11 cellular contexts compared by ENCODE assay signal in genomic region chr19:46926201-46927071, GRCh38.
DNase-seq lines count a peak whose midpoint lies in the region; ATAC-seq, FAIRE-seq and TF ChIP-seq lines count a peak whose summit lies in the region.
"Had no signal": no experiment of that assay in that cellular context is flagged by ENCODE, and none has a peak within 500 bp of the region (broad histone marks: within the 10 kb centered on the region; RNA-seq: fewer than 3 reads in every experiment).

No MANE protein-coding gene starts in this region.

- TF ChIP-seq CTCF in right atrium auricular region (IDR thresholded peaks at IDR 0.05) (no peak), breast epithelium (IDR thresholded peaks at IDR 0.05) (no peak), keratinocyte (optimal IDR thresholded peaks at IDR 0.05 in 1 of 3, IDR thresholded peaks at IDR 0.05 in 1 of 3, conservative IDR thresholded peaks at IDR 0.05 in 1 of 3; ENCODE audit: extremely low read depth in 1 of 3, insufficient read depth in 2 of 3, low read length in 3 of 3) (no peak)

- no peak overlapping the region for H2AFZ ChIP-seq in keratinocyte (ENCODE audit: control insufficient read depth, low read length)

- peak overlapping the region; percentile 62 for H3K9ac ChIP-seq in keratinocyte (ENCODE audit: control insufficient read depth, extremely low read depth, insufficient read depth, low read length)

- no peaks in the 10 kb centered on the region for H4K20me1 ChIP-seq in keratinocyte (ENCODE audit: control insufficient read depth, extremely low read depth, insufficient read depth, low read length)

- H3K79me2 ChIP-seq in keratinocyte (ENCODE audit: control insufficient read depth, insufficient read depth, low read length) = peaks cover 66% of the 10 kb centered on the region

- peaks cover 13% of the 10 kb centered on the region for H3K36me3 ChIP-seq in right atrium auricular region
- no peaks in the 10 kb centered on the region for H3K36me3 ChIP-seq in breast epithelium
- peaks cover 7 to 12% of the 10 kb centered on the region in 2 experiments for H3K36me3 ChIP-seq in keratinocyte (ENCODE audit: control insufficient read depth in 2 of 2, extremely low read depth in 1 of 2, insufficient read depth in 2 of 2, low read length in 2 of 2)

- H3K4me3 ChIP-seq in right atrium auricular region (no peak overlapping the region), breast epithelium (no peak overlapping the region), keratinocyte (ENCODE audit: control insufficient read depth in 2 of 3, extremely low read depth in 1 of 3, insufficient read depth in 2 of 3, low read depth in 1 of 3, low read length in 3 of 3) (peak overlapping the region in 2 of 3 experiments; percentile 43 to 68)

- FAIRE-seq in keratinocyte (lab: Jason Lieb, UNC) = peak; percentile 26
- FAIRE-seq: GM12892 had no signal

- intact Hi-C loops in Right ventricle myocardium superior (cut with DNase I) (no loop called here), breast epithelium (cut with DNase I; ENCODE audit: low total_unique reads) (no loop called here)

- H3K9me1 ChIP-seq in keratinocyte (ENCODE audit: control insufficient read depth, extremely low read depth, insufficient read depth, low read length) = no peaks in the 10 kb centered on the region

- H3K27ac ChIP-seq in right atrium auricular region (peak overlapping the region in 1 of 2 donors; percentile 87), breast epithelium (peak overlapping the region; percentile 76 to 86), keratinocyte (ENCODE audit: control insufficient read depth, insufficient read depth, low read length) (peak overlapping the region; percentile 89)

- H3K4me2 ChIP-seq in keratinocyte (ENCODE audit: control insufficient read depth, extremely low read depth, insufficient read depth, low read depth, low read length) = peak overlapping the region; percentile 82

- no peaks in the 10 kb centered on the region for H3K9me3 ChIP-seq in right atrium auricular region
- no peaks in the 10 kb centered on the region for H3K9me3 ChIP-seq in breast epithelium
- H3K9me3 ChIP-seq in keratinocyte (ENCODE audit: control insufficient read depth, low read depth, low read length) = no peaks in the 10 kb centered on the region

- TF ChIP-seq POLR2A in breast epithelium (IDR thresholded peaks at IDR 0.05) = no peak

- H3K4me1 ChIP-seq in right atrium auricular region = peaks cover 0 to 63% of the 10 kb centered on the region in 2 donors
- peaks cover 4 to 29% of the 10 kb centered on the region in 2 donors for H3K4me1 ChIP-seq in breast epithelium
- peaks cover 62% of the 10 kb centered on the region for H3K4me1 ChIP-seq in keratinocyte (ENCODE audit: control insufficient read depth, extremely low read depth, insufficient read depth, low read length)

- dilution Hi-C loops in keratinocyte (cut with MboI; ENCODE audit: extremely low pct_ligation_motif_present, low sequenced_read_pairs) = no loop called here

- ATAC-seq in Right ventricle myocardium superior (ENCODE audit: poor library complexity) (peak; percentile 40), GM19395 (IDR thresholded peaks at IDR 0.05; ENCODE audit: unreplicated experiment) (no peak), GM19035 (IDR thresholded peaks at IDR 0.05; ENCODE audit: unreplicated experiment) (no peak)

- no peaks in the 10 kb centered on the region for H3K27me3 ChIP-seq in right atrium auricular region
- H3K27me3 ChIP-seq in breast epithelium = no peaks in the 10 kb centered on the region
- H3K27me3 ChIP-seq in keratinocyte (ENCODE audit: control insufficient read depth, extremely low read depth, insufficient read depth, low read length) = no peaks in the 10 kb centered on the region

- no peak for DNase-seq in Right ventricle myocardium superior
- DNase-seq in right atrium auricular region (ENCODE audit: low spot score) = no peak
- no peak for DNase-seq in breast epithelium (ENCODE audit: low spot score in 2 of 2)
- no peak for DNase-seq in keratinocyte (ENCODE audit: low read depth, low spot score)
- DNase-seq in SIG-M5 treated with dmso at 0.1 percent for 504 hours (lab: John Stamatoyannopoulos, UW; ENCODE audit: unreplicated experiment) = no peak
- no peak for DNase-seq in stimulated activated naive CD4-positive, alpha-beta T cell treated with Interleukin-2 at 50 U/mL for 16 hours (lab: John Stamatoyannopoulos, UW)
- DNase-seq: activated gamma-delta T cell treated with Interleukin-2 at 50 U/mL for 16 hours; stimulated activated CD4-positive, alpha-beta T cell treated with anti-CD3 and anti-CD28 coated beads, Interleukin-4, amount 100 ng/mL, for 24 hours had no signal

Comparison
In these comparisons a context has a peak if more than half of its experiments do, and no peak if none do; other contexts are left out.
1. H3K4me3 ChIP-seq: peak in keratinocyte (2 of 3); none in right atrium auricular region (0 of 2) and breast epithelium (0 of 3).